ENCODE assay signal across 1 cellular context in the genomic region with DNA sequence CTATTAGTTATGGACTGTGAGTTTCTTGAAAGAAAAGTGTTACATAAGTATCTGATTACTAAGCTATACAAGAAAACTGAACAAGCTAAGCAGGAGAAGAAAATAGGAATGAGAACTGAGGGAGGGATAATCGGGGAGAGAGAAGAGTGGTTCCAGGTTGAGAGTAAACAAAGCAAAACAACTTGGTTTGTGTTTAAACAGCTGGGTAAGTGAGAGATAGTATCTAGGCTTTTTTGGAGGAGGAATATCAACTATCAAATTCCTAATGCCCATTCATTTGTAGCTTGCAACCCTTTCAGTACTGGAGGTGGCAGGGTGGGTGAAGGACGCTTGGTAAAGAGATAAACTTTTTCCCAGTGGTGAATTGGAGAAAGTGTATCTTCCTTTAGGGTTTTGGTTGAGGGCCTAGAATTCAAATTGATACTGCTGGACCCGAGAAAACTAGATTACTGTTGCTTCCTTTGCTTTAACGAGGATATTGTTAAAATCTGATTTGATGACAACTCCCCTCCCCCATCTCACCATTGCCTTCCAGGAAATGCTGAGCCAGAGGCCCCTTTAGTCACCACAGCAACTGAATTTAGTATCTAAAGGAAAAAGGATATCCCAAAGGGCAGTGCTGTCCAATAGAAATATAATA.
TF ChIP-seq lines count a peak whose summit lies in the region.

No MANE protein-coding gene starts in this region.

TF ChIP-seq in WTC11, 78 proteins besides CTCF, POLR2A, EP300 and RAD21 (continued from another document):
- TF ChIP-seq, protein P1, sequence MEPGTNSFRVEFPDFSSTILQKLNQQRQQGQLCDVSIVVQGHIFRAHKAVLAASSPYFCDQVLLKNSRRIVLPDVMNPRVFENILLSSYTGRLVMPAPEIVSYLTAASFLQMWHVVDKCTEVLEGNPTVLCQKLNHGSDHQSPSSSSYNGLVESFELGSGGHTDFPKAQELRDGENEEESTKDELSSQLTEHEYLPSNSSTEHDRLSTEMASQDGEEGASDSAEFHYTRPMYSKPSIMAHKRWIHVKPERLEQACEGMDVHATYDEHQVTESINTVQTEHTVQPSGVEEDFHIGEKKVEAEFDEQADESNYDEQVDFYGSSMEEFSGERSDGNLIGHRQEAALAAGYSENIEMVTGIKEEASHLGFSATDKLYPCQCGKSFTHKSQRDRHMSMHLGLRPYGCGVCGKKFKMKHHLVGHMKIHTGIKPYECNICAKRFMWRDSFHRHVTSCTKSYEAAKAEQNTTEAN (CRISPR knock-in tag; IDR thresholded peaks at IDR 0.05) = no peak
- TF ChIP-seq ZNF232 (CRISPR knock-in tag; IDR thresholded peaks at IDR 0.05) = no peak
- TF ChIP-seq, protein P2, sequence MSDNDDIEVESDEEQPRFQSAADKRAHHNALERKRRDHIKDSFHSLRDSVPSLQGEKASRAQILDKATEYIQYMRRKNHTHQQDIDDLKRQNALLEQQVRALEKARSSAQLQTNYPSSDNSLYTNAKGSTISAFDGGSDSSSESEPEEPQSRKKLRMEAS (CRISPR knock-in tag; IDR thresholded peaks at IDR 0.05) = no peak
- TF ChIP-seq, protein P3, sequence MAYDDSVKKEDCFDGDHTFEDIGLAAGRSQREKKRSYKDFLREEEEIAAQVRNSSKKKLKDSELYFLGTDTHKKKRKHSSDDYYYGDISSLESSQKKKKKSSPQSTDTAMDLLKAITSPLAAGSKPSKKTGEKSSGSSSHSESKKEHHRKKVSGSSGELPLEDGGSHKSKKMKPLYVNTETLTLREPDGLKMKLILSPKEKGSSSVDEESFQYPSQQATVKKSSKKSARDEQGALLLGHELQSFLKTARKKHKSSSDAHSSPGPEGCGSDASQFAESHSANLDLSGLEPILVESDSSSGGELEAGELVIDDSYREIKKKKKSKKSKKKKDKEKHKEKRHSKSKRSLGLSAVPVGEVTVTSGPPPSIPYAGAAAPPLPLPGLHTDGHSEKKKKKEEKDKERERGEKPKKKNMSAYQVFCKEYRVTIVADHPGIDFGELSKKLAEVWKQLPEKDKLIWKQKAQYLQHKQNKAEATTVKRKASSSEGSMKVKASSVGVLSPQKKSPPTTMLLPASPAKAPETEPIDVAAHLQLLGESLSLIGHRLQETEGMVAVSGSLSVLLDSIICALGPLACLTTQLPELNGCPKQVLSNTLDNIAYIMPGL (CRISPR knock-in tag; IDR thresholded peaks at IDR 0.05) = no peak
- TF ChIP-seq, protein P4, sequence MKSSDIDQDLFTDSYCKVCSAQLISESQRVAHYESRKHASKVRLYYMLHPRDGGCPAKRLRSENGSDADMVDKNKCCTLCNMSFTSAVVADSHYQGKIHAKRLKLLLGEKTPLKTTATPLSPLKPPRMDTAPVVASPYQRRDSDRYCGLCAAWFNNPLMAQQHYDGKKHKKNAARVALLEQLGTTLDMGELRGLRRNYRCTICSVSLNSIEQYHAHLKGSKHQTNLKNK (CRISPR knock-in tag; IDR thresholded peaks at IDR 0.05) = no peak
- TF ChIP-seq, protein P5, sequence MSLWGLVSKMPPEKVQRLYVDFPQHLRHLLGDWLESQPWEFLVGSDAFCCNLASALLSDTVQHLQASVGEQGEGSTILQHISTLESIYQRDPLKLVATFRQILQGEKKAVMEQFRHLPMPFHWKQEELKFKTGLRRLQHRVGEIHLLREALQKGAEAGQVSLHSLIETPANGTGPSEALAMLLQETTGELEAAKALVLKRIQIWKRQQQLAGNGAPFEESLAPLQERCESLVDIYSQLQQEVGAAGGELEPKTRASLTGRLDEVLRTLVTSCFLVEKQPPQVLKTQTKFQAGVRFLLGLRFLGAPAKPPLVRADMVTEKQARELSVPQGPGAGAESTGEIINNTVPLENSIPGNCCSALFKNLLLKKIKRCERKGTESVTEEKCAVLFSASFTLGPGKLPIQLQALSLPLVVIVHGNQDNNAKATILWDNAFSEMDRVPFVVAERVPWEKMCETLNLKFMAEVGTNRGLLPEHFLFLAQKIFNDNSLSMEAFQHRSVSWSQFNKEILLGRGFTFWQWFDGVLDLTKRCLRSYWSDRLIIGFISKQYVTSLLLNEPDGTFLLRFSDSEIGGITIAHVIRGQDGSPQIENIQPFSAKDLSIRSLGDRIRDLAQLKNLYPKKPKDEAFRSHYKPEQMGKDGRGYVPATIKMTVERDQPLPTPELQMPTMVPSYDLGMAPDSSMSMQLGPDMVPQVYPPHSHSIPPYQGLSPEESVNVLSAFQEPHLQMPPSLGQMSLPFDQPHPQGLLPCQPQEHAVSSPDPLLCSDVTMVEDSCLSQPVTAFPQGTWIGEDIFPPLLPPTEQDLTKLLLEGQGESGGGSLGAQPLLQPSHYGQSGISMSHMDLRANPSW (CRISPR knock-in tag; conservative IDR thresholded peaks at IDR 0.05; ENCODE audit: low read depth) = no peak
- TF ChIP-seq, protein P6, sequence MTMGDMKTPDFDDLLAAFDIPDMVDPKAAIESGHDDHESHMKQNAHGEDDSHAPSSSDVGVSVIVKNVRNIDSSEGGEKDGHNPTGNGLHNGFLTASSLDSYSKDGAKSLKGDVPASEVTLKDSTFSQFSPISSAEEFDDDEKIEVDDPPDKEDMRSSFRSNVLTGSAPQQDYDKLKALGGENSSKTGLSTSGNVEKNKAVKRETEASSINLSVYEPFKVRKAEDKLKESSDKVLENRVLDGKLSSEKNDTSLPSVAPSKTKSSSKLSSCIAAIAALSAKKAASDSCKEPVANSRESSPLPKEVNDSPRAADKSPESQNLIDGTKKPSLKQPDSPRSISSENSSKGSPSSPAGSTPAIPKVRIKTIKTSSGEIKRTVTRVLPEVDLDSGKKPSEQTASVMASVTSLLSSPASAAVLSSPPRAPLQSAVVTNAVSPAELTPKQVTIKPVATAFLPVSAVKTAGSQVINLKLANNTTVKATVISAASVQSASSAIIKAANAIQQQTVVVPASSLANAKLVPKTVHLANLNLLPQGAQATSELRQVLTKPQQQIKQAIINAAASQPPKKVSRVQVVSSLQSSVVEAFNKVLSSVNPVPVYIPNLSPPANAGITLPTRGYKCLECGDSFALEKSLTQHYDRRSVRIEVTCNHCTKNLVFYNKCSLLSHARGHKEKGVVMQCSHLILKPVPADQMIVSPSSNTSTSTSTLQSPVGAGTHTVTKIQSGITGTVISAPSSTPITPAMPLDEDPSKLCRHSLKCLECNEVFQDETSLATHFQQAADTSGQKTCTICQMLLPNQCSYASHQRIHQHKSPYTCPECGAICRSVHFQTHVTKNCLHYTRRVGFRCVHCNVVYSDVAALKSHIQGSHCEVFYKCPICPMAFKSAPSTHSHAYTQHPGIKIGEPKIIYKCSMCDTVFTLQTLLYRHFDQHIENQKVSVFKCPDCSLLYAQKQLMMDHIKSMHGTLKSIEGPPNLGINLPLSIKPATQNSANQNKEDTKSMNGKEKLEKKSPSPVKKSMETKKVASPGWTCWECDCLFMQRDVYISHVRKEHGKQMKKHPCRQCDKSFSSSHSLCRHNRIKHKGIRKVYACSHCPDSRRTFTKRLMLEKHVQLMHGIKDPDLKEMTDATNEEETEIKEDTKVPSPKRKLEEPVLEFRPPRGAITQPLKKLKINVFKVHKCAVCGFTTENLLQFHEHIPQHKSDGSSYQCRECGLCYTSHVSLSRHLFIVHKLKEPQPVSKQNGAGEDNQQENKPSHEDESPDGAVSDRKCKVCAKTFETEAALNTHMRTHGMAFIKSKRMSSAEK (CRISPR knock-in tag; IDR thresholded peaks at IDR 0.05; ENCODE audit: borderline replicate concordance) = no peak
- TF ChIP-seq, protein P7, sequence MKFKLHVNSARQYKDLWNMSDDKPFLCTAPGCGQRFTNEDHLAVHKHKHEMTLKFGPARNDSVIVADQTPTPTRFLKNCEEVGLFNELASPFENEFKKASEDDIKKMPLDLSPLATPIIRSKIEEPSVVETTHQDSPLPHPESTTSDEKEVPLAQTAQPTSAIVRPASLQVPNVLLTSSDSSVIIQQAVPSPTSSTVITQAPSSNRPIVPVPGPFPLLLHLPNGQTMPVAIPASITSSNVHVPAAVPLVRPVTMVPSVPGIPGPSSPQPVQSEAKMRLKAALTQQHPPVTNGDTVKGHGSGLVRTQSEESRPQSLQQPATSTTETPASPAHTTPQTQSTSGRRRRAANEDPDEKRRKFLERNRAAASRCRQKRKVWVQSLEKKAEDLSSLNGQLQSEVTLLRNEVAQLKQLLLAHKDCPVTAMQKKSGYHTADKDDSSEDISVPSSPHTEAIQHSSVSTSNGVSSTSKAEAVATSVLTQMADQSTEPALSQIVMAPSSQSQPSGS (CRISPR knock-in tag; IDR thresholded peaks at IDR 0.05; ENCODE audit: borderline replicate concordance, low read depth) = no peak
